Comparison of ENCODE assay signal across 2 cellular contexts in the genomic region with DNA sequence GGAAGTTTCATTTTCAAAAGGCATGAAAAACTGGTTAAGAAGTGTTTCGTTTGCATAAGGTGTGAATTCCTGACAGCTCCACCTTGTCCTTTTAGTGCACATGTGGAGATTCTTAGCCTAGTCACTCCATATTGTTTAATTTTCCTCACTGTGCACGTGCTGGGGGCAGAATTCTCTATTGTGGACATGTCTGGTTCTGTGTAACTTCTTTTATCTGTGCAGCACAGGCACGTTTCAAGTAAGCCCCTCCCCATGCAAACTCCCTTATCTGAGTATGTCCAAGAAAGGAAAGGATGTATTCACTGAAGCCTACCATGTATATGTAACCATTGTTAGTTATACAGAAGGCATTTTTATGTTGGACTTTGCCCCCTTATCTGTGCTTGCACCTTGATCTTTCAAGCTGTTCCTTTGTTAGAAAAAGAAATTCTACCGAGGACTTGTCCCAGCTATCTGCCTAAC.
A peak's percentile ranks its signal among the peaks of the same experiment; 100 is the strongest.
TF ChIP-seq lines count a peak whose summit lies in the region.

No MANE protein-coding gene starts in this region.

TF ChIP-seq in K562, 482 proteins besides CTCF, POLR2A, EP300 and RAD21 (continued from another document and continues in another):
- TF ChIP-seq ZNF24 (IDR thresholded peaks at IDR 0.05), result no peak
- no peak for TF ChIP-seq ZFPM2 (CRISPR knock-in tag; IDR thresholded peaks at IDR 0.05)
- TF ChIP-seq NCOA2 (IDR thresholded peaks at IDR 0.05; ENCODE audit: partially characterized antibody in 2 of 2), result peak in 1 of 2 experiments; percentile 38
- TF ChIP-seq SMAD2 (IDR thresholded peaks at IDR 0.05; ENCODE audit: low read depth, low read length), result no peak
- no peak for TF ChIP-seq ZBTB8A (IDR thresholded peaks at IDR 0.05; ENCODE audit: partially characterized antibody)
- TF ChIP-seq ZNF41 (CRISPR knock-in tag; conservative IDR thresholded peaks at IDR 0.05), result no peak
- TF ChIP-seq PCBP2 (IDR thresholded peaks at IDR 0.05; ENCODE audit: low read depth, low read length, poor library complexity, severe bottlenecking), result no peak
- peak in 1 of 2 experiments; percentile 56; a peak in 2 of 4 replicates for TF ChIP-seq HDAC1 (IDR thresholded peaks at IDR 0.05)
- peak; percentile 44; the same call in 1 of the 2 replicates for TF ChIP-seq KLF16 (IDR thresholded peaks at IDR 0.05)
- no peak; the same call in 1 of the 2 replicates for TF ChIP-seq ZNF583 (CRISPR knock-in tag; IDR thresholded peaks at IDR 0.05)
- TF ChIP-seq, protein P1, sequence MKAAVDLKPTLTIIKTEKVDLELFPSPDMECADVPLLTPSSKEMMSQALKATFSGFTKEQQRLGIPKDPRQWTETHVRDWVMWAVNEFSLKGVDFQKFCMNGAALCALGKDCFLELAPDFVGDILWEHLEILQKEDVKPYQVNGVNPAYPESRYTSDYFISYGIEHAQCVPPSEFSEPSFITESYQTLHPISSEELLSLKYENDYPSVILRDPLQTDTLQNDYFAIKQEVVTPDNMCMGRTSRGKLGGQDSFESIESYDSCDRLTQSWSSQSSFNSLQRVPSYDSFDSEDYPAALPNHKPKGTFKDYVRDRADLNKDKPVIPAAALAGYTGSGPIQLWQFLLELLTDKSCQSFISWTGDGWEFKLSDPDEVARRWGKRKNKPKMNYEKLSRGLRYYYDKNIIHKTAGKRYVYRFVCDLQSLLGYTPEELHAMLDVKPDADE (conservative IDR thresholded peaks at IDR 0.05; ENCODE audit: control insufficient read depth, low read depth, low read length), result no peak
- no peak for TF ChIP-seq CBX3 (IDR thresholded peaks at IDR 0.05; ENCODE audit: borderline replicate concordance in 1 of 2, low read length in 2 of 2)
- TF ChIP-seq RB1 (IDR thresholded peaks at IDR 0.05; ENCODE audit: low read depth), result no peak
- TF ChIP-seq TCF7L2 (IDR thresholded peaks at IDR 0.05; ENCODE audit: low read depth, low read length), result no peak
- no peak for TF ChIP-seq LCOR (CRISPR knock-in tag; IDR thresholded peaks at IDR 0.05)
- TF ChIP-seq, protein P2, sequence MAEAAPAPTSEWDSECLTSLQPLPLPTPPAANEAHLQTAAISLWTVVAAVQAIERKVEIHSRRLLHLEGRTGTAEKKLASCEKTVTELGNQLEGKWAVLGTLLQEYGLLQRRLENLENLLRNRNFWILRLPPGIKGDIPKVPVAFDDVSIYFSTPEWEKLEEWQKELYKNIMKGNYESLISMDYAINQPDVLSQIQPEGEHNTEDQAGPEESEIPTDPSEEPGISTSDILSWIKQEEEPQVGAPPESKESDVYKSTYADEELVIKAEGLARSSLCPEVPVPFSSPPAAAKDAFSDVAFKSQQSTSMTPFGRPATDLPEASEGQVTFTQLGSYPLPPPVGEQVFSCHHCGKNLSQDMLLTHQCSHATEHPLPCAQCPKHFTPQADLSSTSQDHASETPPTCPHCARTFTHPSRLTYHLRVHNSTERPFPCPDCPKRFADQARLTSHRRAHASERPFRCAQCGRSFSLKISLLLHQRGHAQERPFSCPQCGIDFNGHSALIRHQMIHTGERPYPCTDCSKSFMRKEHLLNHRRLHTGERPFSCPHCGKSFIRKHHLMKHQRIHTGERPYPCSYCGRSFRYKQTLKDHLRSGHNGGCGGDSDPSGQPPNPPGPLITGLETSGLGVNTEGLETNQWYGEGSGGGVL (CRISPR knock-in tag; IDR thresholded peaks at IDR 0.05), result no peak
- TF ChIP-seq, protein P3, sequence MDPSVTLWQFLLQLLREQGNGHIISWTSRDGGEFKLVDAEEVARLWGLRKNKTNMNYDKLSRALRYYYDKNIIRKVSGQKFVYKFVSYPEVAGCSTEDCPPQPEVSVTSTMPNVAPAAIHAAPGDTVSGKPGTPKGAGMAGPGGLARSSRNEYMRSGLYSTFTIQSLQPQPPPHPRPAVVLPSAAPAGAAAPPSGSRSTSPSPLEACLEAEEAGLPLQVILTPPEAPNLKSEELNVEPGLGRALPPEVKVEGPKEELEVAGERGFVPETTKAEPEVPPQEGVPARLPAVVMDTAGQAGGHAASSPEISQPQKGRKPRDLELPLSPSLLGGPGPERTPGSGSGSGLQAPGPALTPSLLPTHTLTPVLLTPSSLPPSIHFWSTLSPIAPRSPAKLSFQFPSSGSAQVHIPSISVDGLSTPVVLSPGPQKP (CRISPR knock-in tag; IDR thresholded peaks at IDR 0.05), result no peak
- TF ChIP-seq, protein P4, sequence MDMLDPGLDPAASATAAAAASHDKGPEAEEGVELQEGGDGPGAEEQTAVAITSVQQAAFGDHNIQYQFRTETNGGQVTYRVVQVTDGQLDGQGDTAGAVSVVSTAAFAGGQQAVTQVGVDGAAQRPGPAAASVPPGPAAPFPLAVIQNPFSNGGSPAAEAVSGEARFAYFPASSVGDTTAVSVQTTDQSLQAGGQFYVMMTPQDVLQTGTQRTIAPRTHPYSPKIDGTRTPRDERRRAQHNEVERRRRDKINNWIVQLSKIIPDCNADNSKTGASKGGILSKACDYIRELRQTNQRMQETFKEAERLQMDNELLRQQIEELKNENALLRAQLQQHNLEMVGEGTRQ (CRISPR knock-in tag; IDR thresholded peaks at IDR 0.05), result no peak
- TF ChIP-seq BRF1 (IDR thresholded peaks at IDR 0.05; ENCODE audit: borderline replicate concordance, extremely low read depth, insufficient read length), result no peak
- TF ChIP-seq CREBBP (IDR thresholded peaks at IDR 0.05; ENCODE audit: low read depth, low read length), result no peak
- TF ChIP-seq, protein P5, sequence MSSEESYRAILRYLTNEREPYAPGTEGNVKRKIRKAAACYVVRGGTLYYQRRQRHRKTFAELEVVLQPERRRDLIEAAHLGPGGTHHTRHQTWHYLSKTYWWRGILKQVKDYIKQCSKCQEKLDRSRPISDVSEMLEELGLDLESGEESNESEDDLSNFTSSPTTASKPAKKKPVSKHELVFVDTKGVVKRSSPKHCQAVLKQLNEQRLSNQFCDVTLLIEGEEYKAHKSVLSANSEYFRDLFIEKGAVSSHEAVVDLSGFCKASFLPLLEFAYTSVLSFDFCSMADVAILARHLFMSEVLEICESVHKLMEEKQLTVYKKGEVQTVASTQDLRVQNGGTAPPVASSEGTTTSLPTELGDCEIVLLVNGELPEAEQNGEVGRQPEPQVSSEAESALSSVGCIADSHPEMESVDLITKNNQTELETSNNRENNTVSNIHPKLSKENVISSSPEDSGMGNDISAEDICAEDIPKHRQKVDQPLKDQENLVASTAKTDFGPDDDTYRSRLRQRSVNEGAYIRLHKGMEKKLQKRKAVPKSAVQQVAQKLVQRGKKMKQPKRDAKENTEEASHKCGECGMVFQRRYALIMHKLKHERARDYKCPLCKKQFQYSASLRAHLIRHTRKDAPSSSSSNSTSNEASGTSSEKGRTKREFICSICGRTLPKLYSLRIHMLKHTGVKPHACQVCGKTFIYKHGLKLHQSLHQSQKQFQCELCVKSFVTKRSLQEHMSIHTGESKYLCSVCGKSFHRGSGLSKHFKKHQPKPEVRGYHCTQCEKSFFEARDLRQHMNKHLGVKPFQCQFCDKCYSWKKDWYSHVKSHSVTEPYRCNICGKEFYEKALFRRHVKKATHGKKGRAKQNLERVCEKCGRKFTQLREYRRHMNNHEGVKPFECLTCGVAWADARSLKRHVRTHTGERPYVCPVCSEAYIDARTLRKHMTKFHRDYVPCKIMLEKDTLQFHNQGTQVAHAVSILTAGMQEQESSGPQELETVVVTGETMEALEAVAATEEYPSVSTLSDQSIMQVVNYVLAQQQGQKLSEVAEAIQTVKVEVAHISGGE (CRISPR knock-in tag; IDR thresholded peaks at IDR 0.05), result no peak

TF ChIP-seq in GM23338, 12 proteins besides CTCF, POLR2A, EP300 and RAD21:
- TF ChIP-seq POLR2AphosphoS5 (IDR thresholded peaks at IDR 0.05; ENCODE audit: low read depth) (no peak), CREB1 (CRISPR knock-in tag; IDR thresholded peaks at IDR 0.05; ENCODE audit: low read depth) (no peak), EZH2 (IDR thresholded peaks at IDR 0.05; ENCODE audit: low read depth, unreplicated experiment) (no peak), NANOG (IDR thresholded peaks at IDR 0.05; ENCODE audit: borderline replicate concordance) (no peak), ZNF114 (CRISPR knock-in tag; IDR thresholded peaks at IDR 0.05) (no peak), STAT1 (IDR thresholded peaks at IDR 0.05; ENCODE audit: unreplicated experiment) (no peak), JUNB (IDR thresholded peaks at IDR 0.05; ENCODE audit: unreplicated experiment) (no peak), EZH2phosphoT487 (IDR thresholded peaks at IDR 0.05; ENCODE audit: unreplicated experiment) (no peak)
- TF ChIP-seq, protein P6, sequence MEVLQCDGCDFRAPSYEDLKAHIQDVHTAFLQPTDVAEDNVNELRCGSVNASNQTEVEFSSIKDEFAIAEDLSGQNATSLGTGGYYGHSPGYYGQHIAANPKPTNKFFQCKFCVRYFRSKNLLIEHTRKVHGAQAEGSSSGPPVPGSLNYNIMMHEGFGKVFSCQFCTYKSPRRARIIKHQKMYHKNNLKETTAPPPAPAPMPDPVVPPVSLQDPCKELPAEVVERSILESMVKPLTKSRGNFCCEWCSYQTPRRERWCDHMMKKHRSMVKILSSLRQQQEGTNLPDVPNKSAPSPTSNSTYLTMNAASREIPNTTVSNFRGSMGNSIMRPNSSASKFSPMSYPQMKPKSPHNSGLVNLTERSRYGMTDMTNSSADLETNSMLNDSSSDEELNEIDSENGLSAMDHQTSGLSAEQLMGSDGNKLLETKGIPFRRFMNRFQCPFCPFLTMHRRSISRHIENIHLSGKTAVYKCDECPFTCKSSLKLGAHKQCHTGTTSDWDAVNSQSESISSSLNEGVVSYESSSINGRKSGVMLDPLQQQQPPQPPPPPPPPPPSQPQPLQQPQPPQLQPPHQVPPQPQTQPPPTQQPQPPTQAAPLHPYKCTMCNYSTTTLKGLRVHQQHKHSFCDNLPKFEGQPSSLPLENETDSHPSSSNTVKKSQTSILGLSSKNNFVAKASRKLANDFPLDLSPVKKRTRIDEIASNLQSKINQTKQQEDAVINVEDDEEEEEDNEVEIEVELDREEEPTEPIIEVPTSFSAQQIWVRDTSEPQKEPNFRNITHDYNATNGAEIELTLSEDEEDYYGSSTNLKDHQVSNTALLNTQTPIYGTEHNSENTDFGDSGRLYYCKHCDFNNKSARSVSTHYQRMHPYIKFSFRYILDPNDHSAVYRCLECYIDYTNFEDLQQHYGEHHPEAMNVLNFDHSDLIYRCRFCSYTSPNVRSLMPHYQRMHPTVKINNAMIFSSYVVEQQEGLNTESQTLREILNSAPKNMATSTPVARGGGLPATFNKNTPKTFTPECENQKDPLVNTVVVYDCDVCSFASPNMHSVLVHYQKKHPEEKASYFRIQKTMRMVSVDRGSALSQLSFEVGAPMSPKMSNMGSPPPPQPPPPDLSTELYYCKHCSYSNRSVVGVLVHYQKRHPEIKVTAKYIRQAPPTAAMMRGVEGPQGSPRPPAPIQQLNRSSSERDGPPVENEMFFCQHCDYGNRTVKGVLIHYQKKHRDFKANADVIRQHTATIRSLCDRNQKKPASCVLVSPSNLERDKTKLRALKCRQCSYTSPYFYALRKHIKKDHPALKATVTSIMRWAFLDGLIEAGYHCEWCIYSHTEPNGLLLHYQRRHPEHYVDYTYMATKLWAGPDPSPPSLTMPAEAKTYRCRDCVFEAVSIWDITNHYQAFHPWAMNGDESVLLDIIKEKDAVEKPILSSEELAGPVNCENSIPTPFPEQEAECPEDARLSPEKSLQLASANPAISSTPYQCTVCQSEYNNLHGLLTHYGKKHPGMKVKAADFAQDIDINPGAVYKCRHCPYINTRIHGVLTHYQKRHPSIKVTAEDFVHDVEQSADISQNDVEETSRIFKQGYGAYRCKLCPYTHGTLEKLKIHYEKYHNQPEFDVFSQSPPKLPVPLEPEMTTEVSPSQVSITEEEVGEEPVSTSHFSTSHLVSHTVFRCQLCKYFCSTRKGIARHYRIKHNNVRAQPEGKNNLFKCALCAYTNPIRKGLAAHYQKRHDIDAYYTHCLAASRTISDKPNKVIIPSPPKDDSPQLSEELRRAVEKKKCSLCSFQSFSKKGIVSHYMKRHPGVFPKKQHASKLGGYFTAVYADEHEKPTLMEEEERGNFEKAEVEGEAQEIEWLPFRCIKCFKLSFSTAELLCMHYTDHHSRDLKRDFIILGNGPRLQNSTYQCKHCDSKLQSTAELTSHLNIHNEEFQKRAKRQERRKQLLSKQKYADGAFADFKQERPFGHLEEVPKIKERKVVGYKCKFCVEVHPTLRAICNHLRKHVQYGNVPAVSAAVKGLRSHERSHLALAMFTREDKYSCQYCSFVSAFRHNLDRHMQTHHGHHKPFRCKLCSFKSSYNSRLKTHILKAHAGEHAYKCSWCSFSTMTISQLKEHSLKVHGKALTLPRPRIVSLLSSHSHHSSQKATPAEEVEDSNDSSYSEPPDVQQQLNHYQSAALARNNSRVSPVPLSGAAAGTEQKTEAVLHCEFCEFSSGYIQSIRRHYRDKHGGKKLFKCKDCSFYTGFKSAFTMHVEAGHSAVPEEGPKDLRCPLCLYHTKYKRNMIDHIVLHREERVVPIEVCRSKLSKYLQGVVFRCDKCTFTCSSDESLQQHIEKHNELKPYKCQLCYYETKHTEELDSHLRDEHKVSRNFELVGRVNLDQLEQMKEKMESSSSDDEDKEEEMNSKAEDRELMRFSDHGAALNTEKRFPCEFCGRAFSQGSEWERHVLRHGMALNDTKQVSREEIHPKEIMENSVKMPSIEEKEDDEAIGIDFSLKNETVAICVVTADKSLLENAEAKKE (CRISPR knock-in tag; IDR thresholded peaks at IDR 0.05), result no peak
- TF ChIP-seq, protein P7, sequence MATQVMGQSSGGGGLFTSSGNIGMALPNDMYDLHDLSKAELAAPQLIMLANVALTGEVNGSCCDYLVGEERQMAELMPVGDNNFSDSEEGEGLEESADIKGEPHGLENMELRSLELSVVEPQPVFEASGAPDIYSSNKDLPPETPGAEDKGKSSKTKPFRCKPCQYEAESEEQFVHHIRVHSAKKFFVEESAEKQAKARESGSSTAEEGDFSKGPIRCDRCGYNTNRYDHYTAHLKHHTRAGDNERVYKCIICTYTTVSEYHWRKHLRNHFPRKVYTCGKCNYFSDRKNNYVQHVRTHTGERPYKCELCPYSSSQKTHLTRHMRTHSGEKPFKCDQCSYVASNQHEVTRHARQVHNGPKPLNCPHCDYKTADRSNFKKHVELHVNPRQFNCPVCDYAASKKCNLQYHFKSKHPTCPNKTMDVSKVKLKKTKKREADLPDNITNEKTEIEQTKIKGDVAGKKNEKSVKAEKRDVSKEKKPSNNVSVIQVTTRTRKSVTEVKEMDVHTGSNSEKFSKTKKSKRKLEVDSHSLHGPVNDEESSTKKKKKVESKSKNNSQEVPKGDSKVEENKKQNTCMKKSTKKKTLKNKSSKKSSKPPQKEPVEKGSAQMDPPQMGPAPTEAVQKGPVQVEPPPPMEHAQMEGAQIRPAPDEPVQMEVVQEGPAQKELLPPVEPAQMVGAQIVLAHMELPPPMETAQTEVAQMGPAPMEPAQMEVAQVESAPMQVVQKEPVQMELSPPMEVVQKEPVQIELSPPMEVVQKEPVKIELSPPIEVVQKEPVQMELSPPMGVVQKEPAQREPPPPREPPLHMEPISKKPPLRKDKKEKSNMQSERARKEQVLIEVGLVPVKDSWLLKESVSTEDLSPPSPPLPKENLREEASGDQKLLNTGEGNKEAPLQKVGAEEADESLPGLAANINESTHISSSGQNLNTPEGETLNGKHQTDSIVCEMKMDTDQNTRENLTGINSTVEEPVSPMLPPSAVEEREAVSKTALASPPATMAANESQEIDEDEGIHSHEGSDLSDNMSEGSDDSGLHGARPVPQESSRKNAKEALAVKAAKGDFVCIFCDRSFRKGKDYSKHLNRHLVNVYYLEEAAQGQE (IDR thresholded peaks at IDR 0.05; ENCODE audit: unreplicated experiment), result no peak
